26 cellular contexts compared by ENCODE assay signal in the genomic region with DNA sequence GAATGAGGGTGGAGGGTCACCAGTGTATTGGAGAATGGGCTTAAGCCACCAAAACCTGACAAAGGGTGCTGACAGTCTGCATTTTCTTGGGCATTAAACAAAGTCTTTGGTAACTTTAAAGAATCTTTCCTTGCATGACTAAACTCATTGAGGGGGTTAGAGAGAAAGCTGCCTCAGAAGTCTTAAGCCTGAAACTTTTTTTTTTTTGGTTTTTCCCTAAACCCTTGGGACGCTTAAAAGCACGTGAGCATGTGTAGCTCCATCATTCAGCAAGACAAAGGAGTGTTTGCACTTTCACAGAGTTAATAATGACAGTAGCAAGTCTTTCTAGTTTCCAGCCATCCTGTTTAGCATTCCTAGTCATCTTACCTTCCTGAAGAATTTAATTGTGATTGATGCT.
DNase-seq lines count a peak whose midpoint lies in the region; FAIRE-seq and TF ChIP-seq lines count a peak whose summit lies in the region.
"Had no signal": no experiment of that assay in that cellular context is flagged by ENCODE, and none has a peak within 500 bp of the region (broad histone marks: within the 10 kb centered on the region; RNA-seq: fewer than 3 reads in every experiment).

No MANE protein-coding gene starts in this region.

- H3K4me1 Mint-ChIP-seq in brain (peaks cover 60% of the 10 kb centered on the region), nephron (peaks cover 75% of the 10 kb centered on the region)
- H3K4me1 Mint-ChIP-seq: activated naive CD8-positive, alpha-beta T cell treated with anti-CD3 and anti-CD28 coated beads, Interleukin-2, amount 50 U/mL, for 24 hours; B cell; CD8-positive, alpha-beta memory T cell; central memory CD8-positive, alpha-beta T cell; stimulated activated naive B cell treated with anti-CD40 and anti-IgM and Interleukin-4, amounts not matched to agents 10 μg/mL and 1 μg/mL and 100 μg/mL, for 72 hours; T-cell had no signal

- peaks cover 68% of the 10 kb centered on the region for H3K27me3 Mint-ChIP-seq in brain
- H3K27me3 Mint-ChIP-seq in nephron (ENCODE audit: low read depth) = peaks cover 32% of the 10 kb centered on the region

- H3K27ac Mint-ChIP-seq in brain (peak overlapping the region in 3 of 5 experiments; percentile 76 to 85 (median 76)), nephron (peak overlapping the region in 2 of 3 experiments; percentile 71 to 73)
- H3K27ac Mint-ChIP-seq: activated naive CD8-positive, alpha-beta T cell treated with anti-CD3 and anti-CD28 coated beads, Interleukin-2, amount 50 U/mL, for 24 hours; activated T-cell treated with anti-CD3 and anti-CD28 coated beads, Interleukin-2, amount 50 U/mL, for 72 hours; B cell; CD8-positive, alpha-beta memory T cell; stimulated activated naive B cell treated with anti-CD40 and anti-IgM and Interleukin-4, amounts not matched to agents 10 μg/mL and 1 μg/mL and 100 μg/mL, for 72 hours; T-cell had no signal

- peaks cover 0 to 2% (median 0%) of the 10 kb centered on the region in 5 experiments for H3K9me3 Mint-ChIP-seq in brain
- no peaks in the 10 kb centered on the region for H3K9me3 Mint-ChIP-seq in nephron
- H3K9me3 Mint-ChIP-seq: activated naive CD8-positive, alpha-beta T cell treated with anti-CD3 and anti-CD28 coated beads, Interleukin-2, amount 50 U/mL, for 24 hours; activated T-cell treated with anti-CD3 and anti-CD28 coated beads, Interleukin-2, amount 50 U/mL, for 72 hours; CD8-positive, alpha-beta memory T cell; central memory CD8-positive, alpha-beta T cell; stimulated activated naive B cell treated with anti-CD40 and anti-IgM and Interleukin-4, amounts not matched to agents 10 μg/mL and 1 μg/mL and 100 μg/mL, for 72 hours; T-cell had no signal

- DNase-seq in GM19239 (ENCODE audit: insufficient read length, low spot score) (no peak), stromal cell of bone marrow (ENCODE audit: low read depth) (peak; percentile 76), NCI-H226 (no peak), NCI-H69 (lab: John Stamatoyannopoulos, UW) (no peak), HTR-8/SVneo (ENCODE audit: insufficient read length, low spot score) (no peak), pons (ENCODE audit: low spot score) (no peak)
- DNase-seq: activated naive CD4-positive, alpha-beta T cell; activated naive CD8-positive, alpha-beta T cell treated with anti-CD3 and anti-CD28 coated beads, Interleukin-2, amount 50 U/mL, for 24 hours; activated T-cell treated with anti-CD3 and anti-CD28 coated beads, Interleukin-2, amount 50 U/mL, for 72 hours; CD8-positive, alpha-beta memory T cell; dermis blood vessel endothelial cell; EL; KBM-7; left colon; NCI-H1092; NCI-H1694 treated with DMSO at 0.1 percent for 48 hours; NCI-H446 treated with DMSO at 0.1 percent for 48 hours; OCI-M1; stimulated activated naive B cell treated with anti-CD40 and anti-IgM and Interleukin-4, amounts not matched to agents 10 μg/mL and 1 μg/mL and 100 μg/mL, for 72 hours; T-cell had no signal

- H3K4me3 Mint-ChIP-seq in brain = peak overlapping the region in 3 of 5 experiments; percentile 42 to 58 (median 53)
- H3K4me3 Mint-ChIP-seq in nephron = no peak overlapping the region
- H3K4me3 Mint-ChIP-seq: activated naive CD8-positive, alpha-beta T cell treated with anti-CD3 and anti-CD28 coated beads, Interleukin-2, amount 50 U/mL, for 24 hours; activated T-cell treated with anti-CD3 and anti-CD28 coated beads, Interleukin-2, amount 50 U/mL, for 72 hours; B cell; CD8-positive, alpha-beta memory T cell; central memory CD8-positive, alpha-beta T cell; stimulated activated naive B cell treated with anti-CD40 and anti-IgM and Interleukin-4, amounts not matched to agents 10 μg/mL and 1 μg/mL and 100 μg/mL, for 72 hours; T-cell had no signal

- TF ChIP-seq CTCF in brain (conservative IDR thresholded peaks at IDR 0.05) (no peak), nephron (IDR thresholded peaks at IDR 0.05; ENCODE audit: unreplicated experiment in 3 of 3) (no peak)

- FAIRE-seq in GM19239 (lab: Jason Lieb, UNC) = peak; percentile 51
- no peak for FAIRE-seq in HTR-8/SVneo (lab: Jason Lieb, UNC)
- FAIRE-seq: GM12891, H54 had no signal

- H3K36me3 Mint-ChIP-seq in brain (no peaks in the 10 kb centered on the region), nephron (ENCODE audit: low read depth) (no peaks in the 10 kb centered on the region)
- H3K36me3 Mint-ChIP-seq: CD8-positive, alpha-beta memory T cell; stimulated activated naive B cell treated with anti-CD40 and anti-IgM and Interleukin-4, amounts not matched to agents 10 μg/mL and 1 μg/mL and 100 μg/mL, for 72 hours; T-cell had no signal

Comparison
In these comparisons a context has a peak if more than half of its experiments do, and no peak if none do; other contexts are left out.
1. H3K4me3 Mint-ChIP-seq: peak in brain (3 of 5); none in nephron (0 of 3).